Comparison of ENCODE assay signal across 7 cellular contexts in the genomic region with DNA sequence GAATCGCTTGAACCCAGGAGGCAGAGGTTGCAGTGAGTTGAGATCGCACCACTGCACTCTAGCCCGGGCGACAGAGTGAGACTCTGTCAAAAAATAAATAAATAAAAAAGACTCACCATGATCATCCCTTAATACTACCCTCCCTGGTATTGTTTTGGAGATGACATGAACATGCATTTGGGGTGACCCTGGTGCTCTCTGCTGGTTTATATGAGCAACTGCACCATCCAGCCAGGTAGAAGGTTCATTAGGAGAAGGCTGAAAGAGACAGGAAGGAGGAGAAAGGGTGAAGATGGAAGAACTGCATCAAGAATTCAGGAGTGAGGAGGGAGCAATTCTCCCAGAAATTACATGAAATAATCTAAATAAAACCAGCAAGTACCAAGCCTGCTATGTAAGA. TPM values are rescaled to one million over a fixed set of nuclear protein-coding genes. Genes with fewer than 3 reads are reported as not detected.
DNase-seq lines count a peak whose midpoint lies in the region; ATAC-seq and TF ChIP-seq lines count a peak whose summit lies in the region.

No MANE protein-coding gene starts in this region.

- H3K36me3 Mint-ChIP-seq in HFFc6 (ENCODE audit: low read depth): no peaks in the 10 kb centered on the region
- H3K36me3 Mint-ChIP-seq in chondrocyte (ENCODE audit: low read depth): no peaks in the 10 kb centered on the region

- H3K27ac ChIP-seq in right lobe of liver: no peak overlapping the region

- H3K4me3 Mint-ChIP-seq in HFFc6 (no peak overlapping the region), chondrocyte (ENCODE audit: unreplicated experiment) (no peak overlapping the region)

- DNase-seq in DMS53 treated with DMSO at 0.1 percent for 48 hours (lab: John Stamatoyannopoulos, UW; ENCODE audit: unreplicated experiment): peak; percentile 6
- DNase-seq in HFFc6: peak; percentile 47
- peak; percentile 63 for DNase-seq in OCI-M1 (lab: John Stamatoyannopoulos, UW)
- no peak for DNase-seq in chondrocyte (ENCODE audit: low spot score)
- no peak for DNase-seq in right lobe of liver
- DNase-seq in GDM1 (lab: John Stamatoyannopoulos, UW): no peak

- ATAC-seq in right lobe of liver (peak; percentile 71 to 80 (median 76)), GM19328 (IDR thresholded peaks at IDR 0.05; ENCODE audit: unreplicated experiment) (no peak)

- H3K27me3 Mint-ChIP-seq in HFFc6 (ENCODE audit: insufficient read depth) (peaks cover 6% of the 10 kb centered on the region; the same call in 1 of the 2 replicates), chondrocyte (ENCODE audit: low read depth) (peaks cover 7% of the 10 kb centered on the region)

- intact Hi-C loops in right lobe of liver (cut with DNase I): loop anchor here (5.0 kb wide), 1 partner anchor 104 kb away; no protein-coding TSS in a partner anchor

- no peak for TF ChIP-seq POLR2A in right lobe of liver (IDR thresholded peaks at IDR 0.05)

- no peak overlapping the region for H3K4me3 ChIP-seq in right lobe of liver

- H3K27ac Mint-ChIP-seq in HFFc6: no peak overlapping the region
- H3K27ac Mint-ChIP-seq in chondrocyte (ENCODE audit: unreplicated experiment): no peak overlapping the region

- H3K9me3 Mint-ChIP-seq in HFFc6: no peaks in the 10 kb centered on the region
- no peaks in the 10 kb centered on the region for H3K9me3 Mint-ChIP-seq in chondrocyte (ENCODE audit: low read depth)

- 82% methylated on average over 3 of the region's 4 CpGs for WGBS in right lobe of liver (ENCODE audit: insufficient coverage, low coverage, low lambda C conversion rate, missing lambda C conversion rate)

- H3K4me1 ChIP-seq in right lobe of liver: peaks cover 0 to 25% (median 0%) of the 10 kb centered on the region in 4 donors

- H3K4me1 Mint-ChIP-seq in HFFc6 (ENCODE audit: low read depth) (peaks cover 10% of the 10 kb centered on the region), chondrocyte (ENCODE audit: low read depth) (peaks cover 13% of the 10 kb centered on the region)

- no peaks in the 10 kb centered on the region for H3K36me3 ChIP-seq in right lobe of liver

- peak; percentile 83 for TF ChIP-seq CTCF in HFFc6 (IDR thresholded peaks at IDR 0.05)
- peak; percentile 75 for TF ChIP-seq CTCF in chondrocyte (IDR thresholded peaks at IDR 0.05)
- peak; percentile 62 to 77 (median 68) for TF ChIP-seq CTCF in right lobe of liver (IDR thresholded peaks at IDR 0.05)

- no peaks in the 10 kb centered on the region for H3K9me3 ChIP-seq in right lobe of liver

- no peaks in the 10 kb centered on the region for H3K27me3 ChIP-seq in right lobe of liver

RNA-seq across cellular contexts. Expression of a gene that starts 37.8 kb away (rescaled TPM):
- not detected for total RNA-seq in HFFc6 (2021; fragmentation: NEBNext Ultra II Directional; extraction: Animal tissue kit (Norgen Biotek cat#: 25700))
- total RNA-seq in chondrocyte (0.23 TPM in 1 of 3 replicates, not detected in the others), right lobe of liver (1 to 10 TPM in 3 of 6 experiments, under 1 TPM in 3; 0.31 to 1.7 (median 0.85) TPM)

Comparison
In these comparisons a context has a peak if more than half of its experiments do, and no peak if none do; other contexts are left out.
1. DNase-seq: peak in DMS53 treated with DMSO at 0.1 percent for 48 hours (single experiment), HFFc6 (single experiment) and OCI-M1 (single experiment); none in chondrocyte (single experiment), right lobe of liver (0 of 3) and GDM1 (single experiment).
2. Peak in every context shown above with its lines, with median percentiles within 50 percentile points of each other: CTCF ChIP-seq.